9 cellular contexts compared by ENCODE assay signal in genomic region chr16:89615596-89616090, GRCh38. TPM values are rescaled to one million over a fixed set of nuclear protein-coding genes. Genes with fewer than 3 reads are reported as not detected.
DNase-seq lines count a peak whose midpoint lies in the region; ATAC-seq, FAIRE-seq and TF ChIP-seq lines count a peak whose summit lies in the region.
"Had no signal": no experiment of that assay in that cellular context is flagged by ENCODE, and none has a peak within 500 bp of the region (broad histone marks: within the 10 kb centered on the region; RNA-seq: fewer than 3 reads in every experiment).

No MANE protein-coding gene starts in this region.

- no peak for TF ChIP-seq POLR2A in right lobe of liver (IDR thresholded peaks at IDR 0.05)

- no peaks in the 10 kb centered on the region for H3K79me2 ChIP-seq in astrocyte (ENCODE audit: insufficient read depth, low read length)

- TF ChIP-seq CTCF in BJ (IDR thresholded peaks at IDR 0.05; ENCODE audit: insufficient read depth, low read depth, low read length) (peak; percentile 82), astrocyte (IDR thresholded peaks at IDR 0.05; ENCODE audit: insufficient read depth, low read depth, low read length) (peak; percentile 26), right lobe of liver (IDR thresholded peaks at IDR 0.05) (peak; percentile 57 to 74 (median 62))

- H3K9ac ChIP-seq in astrocyte (ENCODE audit: low read length), result no peak overlapping the region

- H3K4me3 ChIP-seq in BJ (ENCODE audit: low read depth, low read length) (no peak overlapping the region), H7 (ENCODE audit: insufficient read depth, low read depth, low read length) (no peak overlapping the region), astrocyte (ENCODE audit: insufficient read depth, low read depth, low read length) (no peak overlapping the region), right lobe of liver (no peak overlapping the region)

- H3K4me1 ChIP-seq in astrocyte (ENCODE audit: insufficient read depth, low read length), result no peaks in the 10 kb centered on the region
- H3K4me1 ChIP-seq in right lobe of liver, result no peaks in the 10 kb centered on the region

- H3K27me3 ChIP-seq in BJ (ENCODE audit: control insufficient read depth, insufficient read depth, low read length), result peaks cover 3% of the 10 kb centered on the region
- H3K27me3 ChIP-seq in H7 (ENCODE audit: control insufficient read depth, insufficient read depth, low read length), result no peaks in the 10 kb centered on the region
- no peaks in the 10 kb centered on the region for H3K27me3 ChIP-seq in astrocyte (ENCODE audit: insufficient read depth, low read length)
- no peaks in the 10 kb centered on the region for H3K27me3 ChIP-seq in right lobe of liver

- POLR2A ChIA-PET in BJ (lab: Charles Lee), result no interaction called here

- peaks cover 12% of the 10 kb centered on the region for H3K27me3 Mint-ChIP-seq in astrocyte (ENCODE audit: low read depth, unreplicated experiment)

- H3K36me3 ChIP-seq in BJ (ENCODE audit: control insufficient read depth, insufficient read depth, low read length) (no peaks in the 10 kb centered on the region), H7 (replicated peaks; ENCODE audit: control insufficient read depth, insufficient read depth, low read length) (no peaks in the 10 kb centered on the region), astrocyte (ENCODE audit: insufficient read depth, low read length) (no peaks in the 10 kb centered on the region), right lobe of liver (no peaks in the 10 kb centered on the region)

- no peak overlapping the region for H3K4me2 ChIP-seq in astrocyte (ENCODE audit: low read length)

- no peaks in the 10 kb centered on the region for H3K9me3 ChIP-seq in astrocyte (ENCODE audit: insufficient read depth, low read depth, low read length)
- no peaks in the 10 kb centered on the region for H3K9me3 ChIP-seq in right lobe of liver

- H4K20me1 ChIP-seq in astrocyte (ENCODE audit: insufficient read depth, low read length), result no peaks in the 10 kb centered on the region

- WGBS in right lobe of liver (ENCODE audit: insufficient coverage, low coverage, low lambda C conversion rate, missing lambda C conversion rate), result 2% methylated on average over 8 of the region's 17 CpGs

- DNase-seq in BJ (ENCODE audit: low read depth) (no peak), H7 (peak; percentile 96), astrocyte (ENCODE audit: low read depth) (no peak), right lobe of liver (peak in 1 of 3 donors; percentile 47), AML-193 (lab: John Stamatoyannopoulos, UW) (no peak), SIG-M5 treated with dmso at 0.1 percent for 504 hours (lab: John Stamatoyannopoulos, UW; ENCODE audit: unreplicated experiment) (no peak), caudate nucleus (lab: John Stamatoyannopoulos, UW) (no peak), NCI-H2171 (lab: John Stamatoyannopoulos, UW) (no peak)

- no peaks in the 10 kb centered on the region for H3K36me3 Mint-ChIP-seq in astrocyte (ENCODE audit: low read depth, unreplicated experiment)

- H3K9me3 Mint-ChIP-seq in astrocyte (ENCODE audit: unreplicated experiment), result no peaks in the 10 kb centered on the region

- CTCF ChIA-PET in BJ (lab: Yijun Ruan, JAX), result interaction anchor here (0.6 to 3.6 kb wide), 15 partner anchors 9 to 55 kb away, joined by 3 to 36 read pairs (median 7); partner anchors contain the start of genes CHMP1A, CPNE7 and SPATA33

- FAIRE-seq in astrocyte (lab: Jason Lieb, UNC), result no peak

- peaks cover 4% of the 10 kb centered on the region for H3K4me1 Mint-ChIP-seq in astrocyte (ENCODE audit: low read depth, unreplicated experiment)

- ATAC-seq in right lobe of liver, result peak; percentile 42 to 67 (median 60)

- H2AFZ ChIP-seq in astrocyte (ENCODE audit: low read depth, low read length), result no peak overlapping the region

- intact Hi-C loops in right lobe of liver (cut with DNase I), result no loop called here

- H3K27ac Mint-ChIP-seq in astrocyte (ENCODE audit: unreplicated experiment), result no peak overlapping the region

- H3K4me3 Mint-ChIP-seq in astrocyte (ENCODE audit: unreplicated experiment), result no peak overlapping the region

- H3K27ac ChIP-seq in astrocyte (ENCODE audit: low read depth, low read length) (no peak overlapping the region), right lobe of liver (no peak overlapping the region), caudate nucleus (ENCODE audit: low read depth, low read length) (no peak overlapping the region)

RNA-seq across cellular contexts. Expression of gene DPEP1, which starts 2.2 kb away (rescaled TPM):
- polyA plus RNA-seq in BJ (2011; rRNA removed), result not detected in 2 replicates
- polyA minus RNA-seq in BJ (2011; rRNA and poly(A)+ RNA removed), result not detected in 2 replicates
- total RNA-seq in H7 (2014; rRNA removed; shearing (Covaris generic)), result 2.6 and 2.7 TPM in 2 replicates
- total RNA-seq in astrocyte (0.11 and 0.22 TPM in 2 replicates), right lobe of liver (under 1 TPM in 1 of 6 experiments, not detected in 5; 0.93 TPM)
- total RNA-seq: myocyte had no signal

RNA-seq across cellular contexts. Expression of gene CPNE7, which starts 40.1 kb away (rescaled TPM):
- 4.2 and 7.1 TPM in 2 replicates for polyA plus RNA-seq in BJ (2011; rRNA removed)
- polyA minus RNA-seq in BJ (2011; rRNA and poly(A)+ RNA removed), result 2.8 and 3.7 TPM in 2 replicates
- total RNA-seq in H7 (2014; rRNA removed; shearing (Covaris generic)), result 5.9 and 11.8 TPM in 2 replicates
- total RNA-seq in astrocyte, result 6.7 and 7.5 TPM in 2 replicates
- 1 to 10 TPM in 2 of 6 experiments, under 1 TPM in 4; 0.33 to 3.7 (median 0.77) TPM for total RNA-seq in right lobe of liver

RNA-seq across cellular contexts. Expression of gene CHMP1A, which starts 41.9 kb away (rescaled TPM):
- polyA plus RNA-seq in BJ (2011; rRNA removed), result 58.5 and 105 TPM in 2 replicates
- polyA minus RNA-seq in BJ (2011; rRNA and poly(A)+ RNA removed), result 49.1 and 82.6 TPM in 2 replicates
- total RNA-seq in H7 (2014; rRNA removed; shearing (Covaris generic)), result 85.2 and 89.7 TPM in 2 replicates
- total RNA-seq in astrocyte, result 84.2 and 85.7 TPM in 2 replicates
- total RNA-seq in right lobe of liver, result 10 to 100 TPM; 27.2 to 42.3 (median 33.1) TPM

RNA-seq across cellular contexts. Expression of gene SPATA33, which starts 42.0 kb away (rescaled TPM):
- 2.6 TPM in 2 replicates for polyA plus RNA-seq in BJ (2011; rRNA removed)
- 1.3 and 1.6 TPM in 2 replicates for polyA minus RNA-seq in BJ (2011; rRNA and poly(A)+ RNA removed)
- 5.5 and 7.0 TPM in 2 replicates for total RNA-seq in H7 (2014; rRNA removed; shearing (Covaris generic))
- total RNA-seq in astrocyte, result 11.8 and 12.3 TPM in 2 replicates
- total RNA-seq in right lobe of liver, result 1 to 10 TPM; 1.8 to 5.0 (median 3.3) TPM

RNA-seq across cellular contexts. Expression of gene RPL13, which starts 55.2 kb away (rescaled TPM):
- 4,141 and 4,466 TPM in 2 replicates for polyA plus RNA-seq in BJ (2011; rRNA removed)
- 726 and 1,138 TPM in 2 replicates for polyA minus RNA-seq in BJ (2011; rRNA and poly(A)+ RNA removed)
- 6,334 and 6,497 TPM in 2 replicates for total RNA-seq in H7 (2014; rRNA removed; shearing (Covaris generic))
- total RNA-seq in astrocyte (1,200 and 1,239 TPM in 2 replicates), right lobe of liver (1,000 to 10,000 TPM in 2 of 6 experiments, 100 to 1,000 TPM in 4; 684 to 2,810 (median 731) TPM)

Comparison
In these comparisons a context has a peak if more than half of its experiments do, and no peak if none do; other contexts are left out.
1. CTCF ChIP-seq: peak in every context shown above with its lines; median percentile 82 in BJ; 62 in right lobe of liver; 26 in astrocyte.